9 cellular contexts compared by ENCODE assay signal in the genomic region with DNA sequence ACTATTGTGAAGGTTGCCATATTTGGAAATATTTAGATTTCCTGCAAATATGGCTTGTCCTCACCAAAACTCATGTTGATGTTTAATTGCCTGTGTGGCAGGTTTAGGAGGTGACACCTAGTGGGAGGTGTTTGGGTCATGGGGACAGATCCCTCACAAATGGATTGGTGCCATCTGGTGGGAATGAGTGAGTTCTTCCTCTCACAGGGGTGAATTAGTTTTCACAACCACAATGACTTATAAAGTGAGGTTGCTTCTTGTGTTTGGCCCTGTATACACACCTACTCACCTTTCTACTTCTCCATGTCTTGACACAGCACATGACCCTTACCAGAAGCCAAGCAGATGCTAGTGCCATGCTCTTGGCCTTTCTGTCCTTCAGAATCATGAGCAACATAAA. TPM values are rescaled to one million over a fixed set of nuclear protein-coding genes. Genes with fewer than 3 reads are reported as not detected.
DNase-seq lines count a peak whose midpoint lies in the region; ATAC-seq and TF ChIP-seq lines count a peak whose summit lies in the region.
"Had no signal": no experiment of that assay in that cellular context is flagged by ENCODE, and none has a peak within 500 bp of the region (broad histone marks: within the 10 kb centered on the region; RNA-seq: fewer than 3 reads in every experiment).

No MANE protein-coding gene starts in this region.

- in situ Hi-C loops in ACHN (cut with HindIII; ENCODE audit: low pct_ligation_motif_present, low pct_unique_long_range_greater_than_20kb, low sequenced_read_pairs) = no loop called here

- H3K4me1 Mint-ChIP-seq in natural killer cell treated with Interleukin-12 subunit alpha and Interleukin-12 subunit beta and Interleukin-15 and Interleukin-18, amount 100 ng/mL, for 72 hours (ENCODE audit: low read depth in 2 of 2) = no peaks in the 10 kb centered on the region

- H3K36me3 Mint-ChIP-seq in natural killer cell treated with Interleukin-12 subunit alpha and Interleukin-12 subunit beta and Interleukin-15 and Interleukin-18, amount 100 ng/mL, for 72 hours = no peaks in the 10 kb centered on the region

- no peaks in the 10 kb centered on the region for H3K36me3 ChIP-seq in RWPE2 (ENCODE audit: low read depth)

- H3K9me3 Mint-ChIP-seq in natural killer cell treated with Interleukin-12 subunit alpha and Interleukin-12 subunit beta and Interleukin-15 and Interleukin-18, amount 100 ng/mL, for 72 hours = no peaks in the 10 kb centered on the region

- no peaks in the 10 kb centered on the region for H3K27me3 ChIP-seq in RWPE2 (ENCODE audit: insufficient read depth, poor library complexity, severe bottlenecking)

- peaks cover 3 to 11% of the 10 kb centered on the region in 2 donors for H3K27me3 Mint-ChIP-seq in natural killer cell treated with Interleukin-12 subunit alpha and Interleukin-12 subunit beta and Interleukin-15 and Interleukin-18, amount 100 ng/mL, for 72 hours

- no peaks in the 10 kb centered on the region for H3K9me3 ChIP-seq in RWPE2 (ENCODE audit: severe bottlenecking)

- no peak overlapping the region for H3K27ac ChIP-seq in RWPE2 (ENCODE audit: poor library complexity, severe bottlenecking)

- H3K4me1 ChIP-seq in RWPE2 (ENCODE audit: insufficient read depth, poor library complexity, severe bottlenecking) = no peaks in the 10 kb centered on the region

- peak; percentile 36 for TF ChIP-seq CTCF in RWPE2 (IDR thresholded peaks at IDR 0.05; ENCODE audit: poor library complexity, severe bottlenecking)

- H3K4me3 ChIP-seq in RWPE2 (ENCODE audit: severe bottlenecking) = no peak overlapping the region

- no peak overlapping the region for H3K27ac Mint-ChIP-seq in natural killer cell treated with Interleukin-12 subunit alpha and Interleukin-12 subunit beta and Interleukin-15 and Interleukin-18, amount 100 ng/mL, for 72 hours

- peak; percentile 2 for DNase-seq in ACHN
- no peak for DNase-seq in RWPE2 (ENCODE audit: low spot score)
- DNase-seq in left lobe of liver (ENCODE audit: low spot score) = no peak
- DNase-seq in HuH-7.5 (ENCODE audit: low spot score) = no peak
- no peak for DNase-seq in natural killer cell treated with Interleukin-12 subunit alpha and Interleukin-12 subunit beta and Interleukin-15 and Interleukin-18, amount 100 ng/mL, for 72 hours (ENCODE audit: low spot score)
- no peak for DNase-seq in LoVo (ENCODE audit: low spot score)
- DNase-seq: IMR-90 had no signal

- H3K4me3 Mint-ChIP-seq in natural killer cell treated with Interleukin-12 subunit alpha and Interleukin-12 subunit beta and Interleukin-15 and Interleukin-18, amount 100 ng/mL, for 72 hours = no peak overlapping the region

- ATAC-seq in GM18511 (IDR thresholded peaks at IDR 0.05; ENCODE audit: unreplicated experiment) = peak; percentile 75
- peak; percentile 61 for ATAC-seq in HG02884 (IDR thresholded peaks at IDR 0.05; ENCODE audit: unreplicated experiment)
- ATAC-seq in RWPE2 (ENCODE audit: low read depth) = peak; percentile 48; the same call in 2 of the 3 replicates
- no peak for ATAC-seq in left lobe of liver
- ATAC-seq in natural killer cell treated with Interleukin-12 subunit alpha and Interleukin-12 subunit beta and Interleukin-15 and Interleukin-18, amount 100 ng/mL, for 72 hours = no peak

RNA-seq across cellular contexts. Expression of gene ISOC1, which starts 41.1 kb away (rescaled TPM):
- 37.4 TPM for total RNA-seq in left lobe of liver
- 10 to 100 TPM; 26.4 to 38.3 TPM for total RNA-seq in natural killer cell treated with Interleukin-12 subunit alpha and Interleukin-12 subunit beta and Interleukin-15 and Interleukin-18, amount 100 ng/mL, for 72 hours

Comparison
In these comparisons a context has a peak if more than half of its experiments do, and no peak if none do; other contexts are left out.
1. ATAC-seq: peak in GM18511 (single experiment), HG02884 (single experiment) and RWPE2 (single experiment); none in left lobe of liver (single experiment) and natural killer cell treated with Interleukin-12 subunit alpha and Interleukin-12 subunit beta and Interleukin-15 and Interleukin-18, amount 100 ng/mL, for 72 hours (0 of 2).